In the genomic region with DNA sequence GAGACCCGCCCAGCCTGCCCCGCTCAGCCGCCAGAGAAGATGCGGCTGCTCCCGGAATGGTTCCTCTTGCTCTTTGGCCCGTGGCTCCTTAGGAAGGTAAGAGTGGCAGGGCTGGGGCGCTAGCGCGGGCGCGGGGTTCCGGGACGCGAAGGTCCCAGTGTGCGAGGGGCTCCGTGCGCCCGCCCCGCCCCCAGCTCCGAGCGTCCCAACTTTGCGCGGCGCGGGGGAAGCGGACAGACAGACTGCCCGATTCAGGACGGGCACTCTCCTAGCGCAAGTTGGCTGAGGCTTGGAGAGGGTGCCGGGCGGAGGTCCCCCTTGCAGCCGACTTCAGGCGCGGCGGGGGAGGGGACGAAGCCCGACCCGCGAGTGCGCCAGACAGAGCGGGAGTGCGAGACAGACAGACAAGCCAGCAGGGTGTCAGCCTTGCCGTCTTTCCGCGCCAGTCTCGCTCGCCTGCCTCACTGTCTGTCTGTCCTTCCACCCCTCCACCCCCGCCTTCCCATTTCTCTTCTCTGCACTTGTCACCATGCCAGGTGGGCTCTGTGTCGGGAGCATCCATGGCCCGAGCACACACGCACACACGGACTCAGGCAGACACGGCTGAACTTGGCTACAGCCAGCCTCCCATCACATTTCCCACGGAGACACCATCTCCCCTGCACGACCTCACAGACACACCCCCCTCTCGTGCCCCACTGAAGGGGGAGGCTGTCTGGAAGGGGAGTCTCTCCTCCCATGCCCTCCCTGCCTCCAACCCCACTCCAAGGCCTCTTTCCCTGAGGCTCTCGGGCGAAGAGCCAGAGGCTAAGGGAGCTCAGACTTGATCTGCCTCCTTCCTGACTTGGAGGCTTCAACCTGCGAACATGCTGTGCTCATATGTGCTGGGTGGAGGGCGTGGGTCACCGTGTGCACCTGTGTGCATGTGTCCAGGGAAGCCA, we compare ENCODE assay signal across 9 cellular contexts. TPM values are rescaled to one million over a fixed set of nuclear protein-coding genes. Genes with fewer than 3 reads are reported as not detected.
DNase-seq lines count a peak whose midpoint lies in the region; ATAC-seq and TF ChIP-seq lines count a peak whose summit lies in the region.
"Had no signal": no experiment of that assay in that cellular context is flagged by ENCODE, and none has a peak within 500 bp of the region (broad histone marks: within the 10 kb centered on the region; RNA-seq: fewer than 3 reads in every experiment).

No MANE protein-coding gene starts in this region.

- intact Hi-C loops in left ventricle myocardium inferior (cut with micrococcal nuclease) = no loop called here
- intact Hi-C loops in left cardiac atrium (cut with DNase I) = no loop called here

- H3K36me3 Mint-ChIP-seq in T-helper 1 cell treated with Interleukin-12 subunit alpha and Interleukin-12 subunit beta and Interleukin-4 antibody, amounts not matched to agents 30 μg/mL and 1 μg/mL, for 36 hours (ENCODE audit: low read depth) = peaks cover 2% of the 10 kb centered on the region
- peaks cover 4% of the 10 kb centered on the region for H3K36me3 Mint-ChIP-seq in stimulated activated effector memory CD8-positive, alpha-beta T cell treated with anti-CD3 and anti-CD28 coated beads, Interleukin-12 subunit alpha, Interleukin-12 subunit beta, amount 100 ng/mL, for 72 hours

- peak overlapping the region; percentile 38 for H3K27ac Mint-ChIP-seq in T-helper 1 cell treated with Interleukin-12 subunit alpha and Interleukin-12 subunit beta and Interleukin-4 antibody, amounts not matched to agents 30 μg/mL and 1 μg/mL, for 36 hours
- H3K27ac Mint-ChIP-seq in stimulated activated effector memory CD8-positive, alpha-beta T cell treated with anti-CD3 and anti-CD28 coated beads, Interleukin-12 subunit alpha, Interleukin-12 subunit beta, amount 100 ng/mL, for 72 hours = no peak overlapping the region

- H3K4me3 ChIP-seq in left ventricle myocardium inferior (peak overlapping the region; percentile 70), fibroblast of mammary gland (ENCODE audit: control insufficient read depth, low read depth, low read length) (peak overlapping the region; percentile 41)

- DNase-seq in left ventricle myocardium inferior = no peak
- no peak for DNase-seq in left cardiac atrium
- DNase-seq in fibroblast of mammary gland (ENCODE audit: low read depth) = no peak
- DNase-seq in stimulated activated effector memory CD8-positive, alpha-beta T cell treated with anti-CD3 and anti-CD28 coated beads, Interleukin-12 subunit alpha, Interleukin-12 subunit beta, amount 100 ng/mL, for 72 hours (ENCODE audit: low spot score in 2 of 2) = peak in 1 of 2 donors; percentile 64
- DNase-seq in OCI-M2 (lab: John Stamatoyannopoulos, UW; ENCODE audit: unreplicated experiment) = no peak
- DNase-seq in kidney glomerular epithelial cell (lab: John Stamatoyannopoulos, UW) = no peak

- H3K4me3 Mint-ChIP-seq in T-helper 1 cell treated with Interleukin-12 subunit alpha and Interleukin-12 subunit beta and Interleukin-4 antibody, amounts not matched to agents 30 μg/mL and 1 μg/mL, for 36 hours = peak overlapping the region; percentile 84
- peak overlapping the region; percentile 78 for H3K4me3 Mint-ChIP-seq in stimulated activated effector memory CD8-positive, alpha-beta T cell treated with anti-CD3 and anti-CD28 coated beads, Interleukin-12 subunit alpha, Interleukin-12 subunit beta, amount 100 ng/mL, for 72 hours

- no peaks in the 10 kb centered on the region for H3K9me3 Mint-ChIP-seq in T-helper 1 cell treated with Interleukin-12 subunit alpha and Interleukin-12 subunit beta and Interleukin-4 antibody, amounts not matched to agents 30 μg/mL and 1 μg/mL, for 36 hours
- no peaks in the 10 kb centered on the region for H3K9me3 Mint-ChIP-seq in stimulated activated effector memory CD8-positive, alpha-beta T cell treated with anti-CD3 and anti-CD28 coated beads, Interleukin-12 subunit alpha, Interleukin-12 subunit beta, amount 100 ng/mL, for 72 hours

- H3K9me3 ChIP-seq in left ventricle myocardium inferior (replicated peaks) = no peaks in the 10 kb centered on the region

- peaks cover 77% of the 10 kb centered on the region for H3K27me3 ChIP-seq in left ventricle myocardium inferior (ENCODE audit: low read depth)

- TF ChIP-seq CTCF in left ventricle myocardium inferior (IDR thresholded peaks at IDR 0.05; ENCODE audit: borderline replicate concordance) (no peak), fibroblast of mammary gland (conservative IDR thresholded peaks at IDR 0.05; ENCODE audit: control insufficient read depth, insufficient read depth, low read depth, low read length) (no peak)

- no peak for ATAC-seq in left cardiac atrium
- no peak for ATAC-seq in stimulated activated effector memory CD8-positive, alpha-beta T cell treated with anti-CD3 and anti-CD28 coated beads, Interleukin-12 subunit alpha, Interleukin-12 subunit beta, amount 100 ng/mL, for 72 hours
- ATAC-seq in GM21717 (IDR thresholded peaks at IDR 0.05; ENCODE audit: unreplicated experiment) = no peak

- peaks cover 51% of the 10 kb centered on the region for H3K4me1 ChIP-seq in left ventricle myocardium inferior

- peaks cover 5% of the 10 kb centered on the region for H3K36me3 ChIP-seq in left ventricle myocardium inferior

- no peak overlapping the region for H3K27ac ChIP-seq in left ventricle myocardium inferior (replicated peaks)
- H3K27ac ChIP-seq: epithelial cell of prostate had no signal

- H3K4me1 Mint-ChIP-seq in T-helper 1 cell treated with Interleukin-12 subunit alpha and Interleukin-12 subunit beta and Interleukin-4 antibody, amounts not matched to agents 30 μg/mL and 1 μg/mL, for 36 hours (ENCODE audit: low read depth) = peaks cover 38% of the 10 kb centered on the region
- peaks cover 77% of the 10 kb centered on the region for H3K4me1 Mint-ChIP-seq in stimulated activated effector memory CD8-positive, alpha-beta T cell treated with anti-CD3 and anti-CD28 coated beads, Interleukin-12 subunit alpha, Interleukin-12 subunit beta, amount 100 ng/mL, for 72 hours

- H3K27me3 Mint-ChIP-seq in T-helper 1 cell treated with Interleukin-12 subunit alpha and Interleukin-12 subunit beta and Interleukin-4 antibody, amounts not matched to agents 30 μg/mL and 1 μg/mL, for 36 hours (ENCODE audit: low read depth) = peaks cover 78% of the 10 kb centered on the region

RNA-seq across cellular contexts. Expression of a gene that starts 0.6 kb away (rescaled TPM):
- 0.44 TPM for total RNA-seq in left ventricle myocardium inferior
- total RNA-seq in left cardiac atrium = 1 to 10 TPM in 1 of 2 donors, under 1 TPM in 1; 0.50 to 2.1 TPM

RNA-seq across cellular contexts. Expression of a gene that starts 12.3 kb away (rescaled TPM):
- 22.9 TPM for total RNA-seq in left ventricle myocardium inferior
- total RNA-seq in left cardiac atrium = 10 to 100 TPM; 31.1 to 39.6 TPM

RNA-seq across cellular contexts. Expression of a gene that starts 33.8 kb away (rescaled TPM):
- total RNA-seq in left ventricle myocardium inferior = 0.69 TPM
- 1 to 10 TPM; 1.2 to 2.7 TPM for total RNA-seq in left cardiac atrium
